12 cellular contexts compared by ENCODE assay signal in genomic region chr2:127632592-127633489, GRCh38. TPM values are rescaled to one million over a fixed set of nuclear protein-coding genes. Genes with fewer than 3 reads are reported as not detected.
A peak's percentile ranks its signal among the peaks of the same experiment; 100 is the strongest.
DNase-seq lines count a peak whose midpoint lies in the region; ATAC-seq, FAIRE-seq and TF ChIP-seq lines count a peak whose summit lies in the region.
"Had no signal": no experiment of that assay in that cellular context is flagged by ENCODE, and none has a peak within 500 bp of the region (broad histone marks: within the 10 kb centered on the region; RNA-seq: fewer than 3 reads in every experiment).

No MANE protein-coding gene starts in this region.

- peak overlapping the region; percentile 48 to 86 (median 81) for H3K27ac Mint-ChIP-seq in IgD-negative memory B cell
- H3K27ac Mint-ChIP-seq in naive B cell = peak overlapping the region; percentile 93 to 97 (median 94)
- no peak overlapping the region for H3K27ac Mint-ChIP-seq in WTC11
- no peak overlapping the region for H3K27ac Mint-ChIP-seq in type B pancreatic cell

- no peak for TF ChIP-seq POLR2A in GM12892 (IDR thresholded peaks at IDR 0.05; ENCODE audit: low read depth, low read length)

- peak; percentile 36 for FAIRE-seq in GM12892 (lab: Jason Lieb, UNC)

- peak overlapping the region; percentile 46 to 88 (median 57) for H3K4me3 Mint-ChIP-seq in IgD-negative memory B cell
- peak overlapping the region; percentile 30 to 88 (median 76) for H3K4me3 Mint-ChIP-seq in naive B cell
- H3K4me3 Mint-ChIP-seq in WTC11 = no peak overlapping the region
- no peak overlapping the region for H3K4me3 Mint-ChIP-seq in type B pancreatic cell

- TF ChIP-seq CTCF in WTC11 (IDR thresholded peaks at IDR 0.05) (no peak), type B pancreatic cell (conservative IDR thresholded peaks at IDR 0.05) (no peak)

- ATAC-seq in GM19468 (IDR thresholded peaks at IDR 0.05; ENCODE audit: extremely low read depth, unreplicated experiment) (peak; percentile 34), naive B cell (ENCODE audit: low read depth in 2 of 2) (peak; percentile 86), GM21381 (IDR thresholded peaks at IDR 0.05; ENCODE audit: unreplicated experiment) (no peak), WTC11 (no peak)

- H3K27me3 Mint-ChIP-seq in IgD-negative memory B cell (no peaks in the 10 kb centered on the region), naive B cell (no peaks in the 10 kb centered on the region), WTC11 (ENCODE audit: low read depth) (no peaks in the 10 kb centered on the region), type B pancreatic cell (no peaks in the 10 kb centered on the region)

- POLR2A ChIA-PET in WTC11 (lab: Charles Lee) = no interaction called here

- CTCF ChIA-PET in WTC11 (lab: Charles Lee) = interaction anchor here (1.2 to 2.4 kb wide), 2 partner anchors 17 to 41 kb away, joined by 6 to 11 read pairs; no protein-coding TSS in a partner anchor

- DNase-seq in GM12892 (ENCODE audit: insufficient read length) = peak; percentile 70
- peak; percentile 85 for DNase-seq in naive B cell
- DNase-seq in SK-N-DZ (ENCODE audit: low spot score) = no peak
- no peak for DNase-seq in WTC11 (ENCODE audit: low spot score)
- no peak for DNase-seq in type B pancreatic cell (ENCODE audit: extremely low spot score, unreplicated experiment)
- DNase-seq: activated CD4-positive, alpha-beta T cell treated with anti-CD3 and anti-CD28 coated beads for 1 hour; RPMI8226 had no signal

- H3K4me1 Mint-ChIP-seq in IgD-negative memory B cell (peaks cover 15 to 48% (median 47%) of the 10 kb centered on the region in 3 donors), naive B cell (peaks cover 72 to 89% (median 80%) of the 10 kb centered on the region in 3 donors), WTC11 (peaks cover 2% of the 10 kb centered on the region), type B pancreatic cell (ENCODE audit: unreplicated experiment) (no peaks in the 10 kb centered on the region)

- H3K9me3 Mint-ChIP-seq in IgD-negative memory B cell = no peaks in the 10 kb centered on the region
- H3K9me3 Mint-ChIP-seq in naive B cell = no peaks in the 10 kb centered on the region
- no peaks in the 10 kb centered on the region for H3K9me3 Mint-ChIP-seq in WTC11
- H3K9me3 Mint-ChIP-seq in type B pancreatic cell = no peaks in the 10 kb centered on the region

- H3K36me3 Mint-ChIP-seq in IgD-negative memory B cell = no peaks in the 10 kb centered on the region
- H3K36me3 Mint-ChIP-seq in naive B cell = no peaks in the 10 kb centered on the region
- no peaks in the 10 kb centered on the region for H3K36me3 Mint-ChIP-seq in WTC11
- H3K36me3 Mint-ChIP-seq in type B pancreatic cell = no peaks in the 10 kb centered on the region

TF ChIP-seq in WTC11, 78 proteins besides CTCF, POLR2A, EP300 and RAD21:
- TF ChIP-seq, protein P1, sequence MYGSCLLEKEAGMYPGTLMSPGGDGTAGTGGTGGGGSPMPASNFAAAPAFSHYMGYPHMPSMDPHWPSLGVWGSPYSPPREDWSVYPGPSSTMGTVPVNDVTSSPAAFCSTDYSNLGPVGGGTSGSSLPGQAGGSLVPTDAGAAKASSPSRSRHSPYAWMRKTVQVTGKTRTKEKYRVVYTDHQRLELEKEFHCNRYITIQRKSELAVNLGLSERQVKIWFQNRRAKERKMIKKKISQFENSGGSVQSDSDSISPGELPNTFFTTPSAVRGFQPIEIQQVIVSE (CRISPR knock-in tag; IDR thresholded peaks at IDR 0.05; ENCODE audit: borderline replicate concordance) = no peak

RNA-seq across cellular contexts. Expression of gene GPR17, which starts 13.1 kb away (rescaled TPM):
- not detected for polyA plus RNA-seq in GM12892 (2012; ENCODE audit: missing spikeins)
- not detected for polyA plus RNA-seq in IgD-negative memory B cell
- polyA plus RNA-seq in naive B cell (ENCODE audit: low read depth in 6 of 6) = not detected
- polyA plus RNA-seq in SK-N-DZ (2014; cell fraction: cytosol; rRNA removed) = not detected in 2 replicates
- polyA plus RNA-seq in SK-N-DZ (2014; cell fraction: nucleus; rRNA removed) = not detected in 2 replicates
- total RNA-seq in WTC11 (2021) = not detected in 3 replicates
- 0.19 TPM in 1 of 2 replicates, not detected in the other for total RNA-seq in type B pancreatic cell (ENCODE audit: low replicate concordance)
- total RNA-seq: epithelial cell of proximal tubule, kidney epithelial cell had no signal

RNA-seq across cellular contexts. Expression of gene LIMS2, which starts 42.5 kb away (rescaled TPM):
- 0.28 TPM for polyA plus RNA-seq in GM12892 (2012; ENCODE audit: missing spikeins)
- polyA plus RNA-seq in IgD-negative memory B cell (35.1 TPM), naive B cell (ENCODE audit: low read depth in 6 of 6) (10 to 100 TPM; 11.2 to 60.4 (median 27.7) TPM)
- 4.7 and 7.0 TPM in 2 replicates for polyA plus RNA-seq in SK-N-DZ (2014; cell fraction: cytosol; rRNA removed)
- polyA plus RNA-seq in SK-N-DZ (2014; cell fraction: nucleus; rRNA removed) = 1.4 and 1.9 TPM in 2 replicates
- total RNA-seq in WTC11 (2021) (1.9 to 2.5 TPM (median 2.4 TPM) in 3 replicates), type B pancreatic cell (ENCODE audit: low replicate concordance) (13.1 and 20.5 TPM in 2 replicates)

Comparison
In these comparisons a context has a peak if more than half of its experiments do, and no peak if none do; other contexts are left out.
1. DNase-seq: peak in GM12892 (single experiment) and naive B cell (single experiment); none in SK-N-DZ (single experiment), WTC11 (single experiment) and type B pancreatic cell (single experiment).
2. ATAC-seq: peak in GM19468 (single experiment) and naive B cell (2 of 2); none in GM21381 (single experiment) and WTC11 (single experiment).
3. H3K27ac Mint-ChIP-seq: peak in IgD-negative memory B cell (3 of 3) and naive B cell (6 of 6); none in WTC11 (single experiment) and type B pancreatic cell (single experiment).
4. H3K4me3 Mint-ChIP-seq: peak in IgD-negative memory B cell (4 of 4) and naive B cell (8 of 8); none in WTC11 (single experiment) and type B pancreatic cell (single experiment).